21 cellular contexts compared by ENCODE assay signal in genomic region chr10:68046642-68047041, GRCh38. TPM values are rescaled to one million over a fixed set of nuclear protein-coding genes. Genes with fewer than 3 reads are reported as not detected.
DNase-seq lines count a peak whose midpoint lies in the region; ATAC-seq and TF ChIP-seq lines count a peak whose summit lies in the region.
"Had no signal": no experiment of that assay in that cellular context is flagged by ENCODE, and none has a peak within 500 bp of the region (broad histone marks: within the 10 kb centered on the region; RNA-seq: fewer than 3 reads in every experiment).

No MANE protein-coding gene starts in this region.

- TF ChIP-seq POLR2A in GM18505 (IDR thresholded peaks at IDR 0.05; ENCODE audit: borderline replicate concordance, extremely low read depth, insufficient read depth, insufficient read length) = no peak

- no peaks in the 10 kb centered on the region for H3K27me3 Mint-ChIP-seq in osteocyte (ENCODE audit: unreplicated experiment)
- no peaks in the 10 kb centered on the region for H3K27me3 Mint-ChIP-seq in stimulated activated naive CD8-positive, alpha-beta T cell treated with anti-CD3 and anti-CD28 coated beads, Interleukin-15, amount 100 ng/mL, for 72 hours

- H2AFZ ChIP-seq in OCI-LY1 (ENCODE audit: low read length) = no peak overlapping the region
- H2AFZ ChIP-seq: PC-9 had no signal

- peaks cover 39% of the 10 kb centered on the region for H3K4me1 Mint-ChIP-seq in osteocyte (ENCODE audit: unreplicated experiment)
- peaks cover 56% of the 10 kb centered on the region for H3K4me1 Mint-ChIP-seq in stimulated activated naive CD8-positive, alpha-beta T cell treated with anti-CD3 and anti-CD28 coated beads, Interleukin-15, amount 100 ng/mL, for 72 hours
- H3K4me1 Mint-ChIP-seq: mesothelial cell of epicardium, nephron progenitor cell had no signal

- no peak for DNase-seq in osteocyte (ENCODE audit: extremely low spot score, unreplicated experiment)
- DNase-seq in stimulated activated naive CD8-positive, alpha-beta T cell treated with anti-CD3 and anti-CD28 coated beads, Interleukin-15, amount 100 ng/mL, for 72 hours = no peak
- no peak for DNase-seq in stimulated activated CD4-positive, alpha-beta T cell treated with anti-CD3 and anti-CD28 coated beads, Interleukin-4, amount 100 ng/mL, for 4 hours
- DNase-seq: activated CD4-positive, alpha-beta T cell treated with anti-CD3 and anti-CD28 coated beads, Interleukin-2, amount 50 U/mL, for 4 hours; activated CD8-positive, alpha-beta memory T cell treated with anti-CD3 and anti-CD28 coated beads, Interleukin-2, amount 50 U/mL, for 48 hours; activated gamma-delta T cell treated with Interleukin-2 at 50 U/mL for 16 hours; glutamatergic neuron; H7; NCI-H1694; nephron progenitor cell; PC-9; stimulated activated naive CD4-positive, alpha-beta T cell; thyroid gland had no signal

- 0 out of 2 replicates have a peak, but pooled peaks cover 9% of the 10 kb centered on the region for H3K79me2 ChIP-seq in OCI-LY1 (ENCODE audit: insufficient read depth, low read length)

- H3K9me3 Mint-ChIP-seq in osteocyte (ENCODE audit: unreplicated experiment) = no peaks in the 10 kb centered on the region
- H3K9me3 Mint-ChIP-seq in stimulated activated naive CD8-positive, alpha-beta T cell treated with anti-CD3 and anti-CD28 coated beads, Interleukin-15, amount 100 ng/mL, for 72 hours = no peaks in the 10 kb centered on the region
- H3K9me3 Mint-ChIP-seq: mesothelial cell of epicardium had no signal

- TF ChIP-seq CTCF in OCI-LY1 (IDR thresholded peaks at IDR 0.05; ENCODE audit: low read length) = no peak
- TF ChIP-seq CTCF in osteocyte (IDR thresholded peaks at IDR 0.05) = no peak

- H3K4me1 ChIP-seq in OCI-LY1 (ENCODE audit: insufficient read depth, low read length, severe bottlenecking) = peaks cover 25% of the 10 kb centered on the region
- H3K4me1 ChIP-seq: prostate gland, thyroid gland had no signal

- H3K9me2 ChIP-seq in OCI-LY1 (ENCODE audit: low read depth, low read length) = no peaks in the 10 kb centered on the region

- H3K9ac ChIP-seq in OCI-LY1 (ENCODE audit: low read length) = no peak overlapping the region

- no peaks in the 10 kb centered on the region for H3F3A ChIP-seq in OCI-LY1 (ENCODE audit: insufficient read depth, low read length)

- peak; percentile 41 for ATAC-seq in GM18517 (IDR thresholded peaks at IDR 0.05; ENCODE audit: unreplicated experiment)
- peak; percentile 52 for ATAC-seq in HG02610 (IDR thresholded peaks at IDR 0.05; ENCODE audit: unreplicated experiment)
- no peak for ATAC-seq in stimulated activated naive CD8-positive, alpha-beta T cell treated with anti-CD3 and anti-CD28 coated beads, Interleukin-15, amount 100 ng/mL, for 72 hours
- ATAC-seq in GM18505 (IDR thresholded peaks at IDR 0.05; ENCODE audit: unreplicated experiment) = no peak
- ATAC-seq: K562 had no signal

- peaks cover 4% of the 10 kb centered on the region; the same call in 1 of the 2 replicates for H3K36me3 ChIP-seq in OCI-LY1 (ENCODE audit: insufficient read depth, low read length)
- H3K36me3 ChIP-seq: prostate gland, thyroid gland had no signal

- peaks cover 20% of the 10 kb centered on the region for H3K36me3 Mint-ChIP-seq in osteocyte (ENCODE audit: unreplicated experiment)

- no peak overlapping the region for H3K4me3 Mint-ChIP-seq in osteocyte (ENCODE audit: unreplicated experiment)
- H3K4me3 Mint-ChIP-seq in stimulated activated naive CD8-positive, alpha-beta T cell treated with anti-CD3 and anti-CD28 coated beads, Interleukin-15, amount 100 ng/mL, for 72 hours = no peak overlapping the region
- H3K4me3 Mint-ChIP-seq: mesothelial cell of epicardium, nephron progenitor cell had no signal

- H3K27ac ChIP-seq in OCI-LY1 (ENCODE audit: low read depth, low read length, poor library complexity, severe bottlenecking) = peak overlapping the region; percentile 27
- H3K27ac ChIP-seq: coronary artery, prostate gland, thyroid gland had no signal

- no peaks in the 10 kb centered on the region for H3K9me3 ChIP-seq in OCI-LY1 (ENCODE audit: low read length)
- H3K9me3 ChIP-seq: prostate gland, thyroid gland had no signal

- H4K20me1 ChIP-seq in OCI-LY1 (ENCODE audit: insufficient read depth, low read length) = no peaks in the 10 kb centered on the region

- no peak overlapping the region for H3K4me3 ChIP-seq in OCI-LY1 (ENCODE audit: low read depth, low read length, poor library complexity, severe bottlenecking)
- H3K4me3 ChIP-seq: coronary artery, K562, PC-9, prostate gland, thyroid gland had no signal

- no peaks in the 10 kb centered on the region for H3K27me3 ChIP-seq in OCI-LY1 (ENCODE audit: insufficient read depth, low read length)
- H3K27me3 ChIP-seq: thyroid gland had no signal

- H3K27ac Mint-ChIP-seq in osteocyte (ENCODE audit: unreplicated experiment) = peak overlapping the region; percentile 9
- no peak overlapping the region for H3K27ac Mint-ChIP-seq in stimulated activated naive CD8-positive, alpha-beta T cell treated with anti-CD3 and anti-CD28 coated beads, Interleukin-15, amount 100 ng/mL, for 72 hours

- H3K4me2 ChIP-seq in OCI-LY1 (ENCODE audit: low read length) = 0 out of 2 replicates have a peak overlapping the region, but pooled peaks have one; percentile 14
- H3K4me2 ChIP-seq: PC-9 had no signal

RNA-seq across cellular contexts. Expression of gene HERC4, which starts 28.4 kb away (rescaled TPM):
- 57.0 and 59.4 TPM in 2 replicates for total RNA-seq in osteocyte

Comparison
In these comparisons a context has a peak if more than half of its experiments do, and no peak if none do; other contexts are left out.
1. ATAC-seq: peak in GM18517 (single experiment) and HG02610 (single experiment); none in stimulated activated naive CD8-positive, alpha-beta T cell treated with anti-CD3 and anti-CD28 coated beads, Interleukin-15, amount 100 ng/mL, for 72 hours (single experiment) and GM18505 (single experiment).